In genomic region chr22:37804886-37805857, GRCh38 we compare ENCODE assay signal across 8 cellular contexts. TPM values are rescaled to one million over a fixed set of nuclear protein-coding genes. Genes with fewer than 3 reads are reported as not detected.
DNase-seq lines count a peak whose midpoint lies in the region; ATAC-seq lines count a peak whose summit lies in the region.

No MANE protein-coding gene starts in this region.

- H3K4me3 ChIP-seq in skeletal muscle satellite cell (ENCODE audit: low read length) = peak overlapping the region; percentile 68

- peak overlapping the region; percentile 99 for H3K4me2 ChIP-seq in skeletal muscle satellite cell (ENCODE audit: low read length)

- ATAC-seq in GM21825 (IDR thresholded peaks at IDR 0.05; ENCODE audit: unreplicated experiment) (no peak), GM21515 (IDR thresholded peaks at IDR 0.05; ENCODE audit: unreplicated experiment) (no peak)

- no peaks in the 10 kb centered on the region for H3K9me3 ChIP-seq in skeletal muscle satellite cell (replicated peaks; ENCODE audit: low read length)

- no peak overlapping the region for H3K27ac Mint-ChIP-seq in immature natural killer cell

- H3K9me3 Mint-ChIP-seq in immature natural killer cell = no peaks in the 10 kb centered on the region

- peak overlapping the region; percentile 97 for H3K9ac ChIP-seq in skeletal muscle satellite cell (ENCODE audit: low read depth, low read length)

- no peaks in the 10 kb centered on the region for H3K27me3 ChIP-seq in skeletal muscle satellite cell (ENCODE audit: control insufficient read depth, insufficient read depth, low read length)

- H3K4me1 Mint-ChIP-seq in immature natural killer cell = peaks cover 35 to 42% of the 10 kb centered on the region in 2 donors

- H3K36me3 ChIP-seq in skeletal muscle satellite cell (ENCODE audit: insufficient read depth, low read length) = no peaks in the 10 kb centered on the region

- peak; percentile 88 for DNase-seq in ELR (ENCODE audit: low read depth)
- peak; percentile 40 to 67 for DNase-seq in NCI-H187 (lab: John Stamatoyannopoulos, UW)
- peak; percentile 14 to 33 (median 24) for DNase-seq in activated CD4-positive, CD25-positive, alpha-beta regulatory T cell (lab: John Stamatoyannopoulos, UW)
- DNase-seq in central memory CD4-positive, alpha-beta T cell = peak; percentile 59
- DNase-seq in immature natural killer cell = peak; percentile 48 to 57 (median 52)

- peak overlapping the region; percentile 53 to 69 (median 64) for H3K4me3 Mint-ChIP-seq in immature natural killer cell

- no peaks in the 10 kb centered on the region for H3K36me3 Mint-ChIP-seq in immature natural killer cell

- peaks cover 20 to 54% (median 39%) of the 10 kb centered on the region in 3 donors for H3K27me3 Mint-ChIP-seq in immature natural killer cell (ENCODE audit: low read depth in 3 of 3)

- H3K4me1 ChIP-seq in skeletal muscle satellite cell (ENCODE audit: control insufficient read depth, insufficient read depth, low read length) = peaks cover 46% of the 10 kb centered on the region

RNA-seq across cellular contexts. Expression of gene GCAT, which starts 2.6 kb away (rescaled TPM):
- under 1 TPM in 2 of 3 donors, not detected in 1; 0.64 to 0.71 TPM for polyA plus RNA-seq in immature natural killer cell
- 31.7 and 46.1 TPM in 2 replicates for total RNA-seq in skeletal muscle satellite cell (2012; rRNA removed)

RNA-seq across cellular contexts. Expression of gene GALR3, which starts 18.0 kb away (rescaled TPM):
- not detected for polyA plus RNA-seq in immature natural killer cell
- total RNA-seq in skeletal muscle satellite cell (2012; rRNA removed) = not detected in 2 replicates

RNA-seq across cellular contexts. Expression of gene ANKRD54, which starts 39.0 kb away (rescaled TPM):
- polyA plus RNA-seq in immature natural killer cell = 10 to 100 TPM in 2 of 3 donors, 1 to 10 TPM in 1; 6.2 to 15.8 (median 12.4) TPM
- total RNA-seq in skeletal muscle satellite cell (2012; rRNA removed) = 20.5 and 41.9 TPM in 2 replicates

RNA-seq across cellular contexts. Expression of gene EIF3L, which starts 44.0 kb away (rescaled TPM):
- 100 to 1,000 TPM; 167 to 215 (median 185) TPM for polyA plus RNA-seq in immature natural killer cell
- 250 and 358 TPM in 2 replicates for total RNA-seq in skeletal muscle satellite cell (2012; rRNA removed)

Comparison
In these comparisons a context has a peak if more than half of its experiments do, and no peak if none do; other contexts are left out.
1. DNase-seq: peak in every context shown above with its lines; median percentile 88 in ELR; 59 in central memory CD4-positive, alpha-beta T cell; 54 in NCI-H187; 52 in immature natural killer cell; 24 in activated CD4-positive, CD25-positive, alpha-beta regulatory T cell.